In genomic region chr22:32579533-32580220, GRCh38 we compare ENCODE assay signal across 15 cellular contexts.
DNase-seq lines count a peak whose midpoint lies in the region; ATAC-seq, FAIRE-seq and TF ChIP-seq lines count a peak whose summit lies in the region.
"Had no signal": no experiment of that assay in that cellular context is flagged by ENCODE, and none has a peak within 500 bp of the region (broad histone marks: within the 10 kb centered on the region; RNA-seq: fewer than 3 reads in every experiment).

No MANE protein-coding gene starts in this region.

- no peak overlapping the region for H2BK20ac ChIP-seq in IMR-90 (ENCODE audit: low read depth, low read length)

- no peak for TF ChIP-seq POLR2A in IMR-90 (IDR thresholded peaks at IDR 0.05; ENCODE audit: low read depth, low read length)

- H3K9me3 ChIP-seq in IMR-90 (ENCODE audit: control insufficient read depth, insufficient read depth, low read length), result no peaks in the 10 kb centered on the region
- no peaks in the 10 kb centered on the region for H3K9me3 ChIP-seq in kidney (ENCODE audit: control insufficient read depth in 1 of 2, low read length in 2 of 2)
- no peaks in the 10 kb centered on the region for H3K9me3 ChIP-seq in smooth muscle cell (replicated peaks; ENCODE audit: low read depth)
- no peaks in the 10 kb centered on the region for H3K9me3 ChIP-seq in PC-3 (ENCODE audit: low read length)
- H3K9me3 ChIP-seq: suprapubic skin had no signal

- no peak overlapping the region for H2AK9ac ChIP-seq in IMR-90 (replicated peaks; ENCODE audit: low read depth, low read length, poor library complexity)

- H3K4ac ChIP-seq in IMR-90 (ENCODE audit: low read depth, low read length), result peak overlapping the region; percentile 33; the same call in 1 of the 2 replicates

- peak overlapping the region; percentile 47; the same call in 1 of the 2 replicates for H3K27ac ChIP-seq in IMR-90 (ENCODE audit: insufficient read depth, low read length)
- no peak overlapping the region for H3K27ac ChIP-seq in brain microvascular endothelial cell
- peak overlapping the region; percentile 45 to 81 for H3K27ac ChIP-seq in kidney (ENCODE audit: low read depth in 2 of 2, low read length in 2 of 2)
- H3K27ac ChIP-seq in smooth muscle cell (ENCODE audit: low read depth), result peak overlapping the region; percentile 72
- no peak overlapping the region for H3K27ac ChIP-seq in PC-3 (ENCODE audit: low read length)
- H3K27ac ChIP-seq: suprapubic skin had no signal

- CTCF ChIA-PET in IMR-90 (lab: Yijun Ruan, JAX), result interaction anchor here (0.6 kb wide), 1 partner anchor 19 kb away, joined by 4 read pairs; no protein-coding TSS in a partner anchor
- CTCF ChIA-PET in PC-3 (lab: Charles Lee), result no interaction called here

- H3K79me1 ChIP-seq in IMR-90 (ENCODE audit: low read depth in 1 of 2, low read length in 2 of 2), result no peaks in the 10 kb centered on the region

- H2BK120ac ChIP-seq in IMR-90 (ENCODE audit: low read depth, low read length), result peak overlapping the region; percentile 37; the same call in 1 of the 2 replicates

- H3F3A ChIP-seq in smooth muscle cell (ENCODE audit: low read depth) (peaks cover 11% of the 10 kb centered on the region), PC-3 (ENCODE audit: low read length, unreplicated experiment) (no peaks in the 10 kb centered on the region)

- H3K4me2 ChIP-seq in IMR-90 (ENCODE audit: low read depth, low read length) (peak overlapping the region; percentile 24; the same call in 1 of the 2 replicates), smooth muscle cell (peak overlapping the region; percentile 47), PC-3 (ENCODE audit: low read length) (no peak overlapping the region)

- H3K23ac ChIP-seq in IMR-90 (ENCODE audit: low read depth, low read length), result no peak overlapping the region

- peaks cover 16% of the 10 kb centered on the region for H3K4me1 ChIP-seq in IMR-90 (ENCODE audit: control insufficient read depth, insufficient read depth, low read length)
- H3K4me1 ChIP-seq in kidney (ENCODE audit: control insufficient read depth in 1 of 2, insufficient read depth in 1 of 2, low read depth in 1 of 2, low read length in 2 of 2), result peaks cover 6 to 9% of the 10 kb centered on the region in 2 donors
- peaks cover 27% of the 10 kb centered on the region for H3K4me1 ChIP-seq in smooth muscle cell (ENCODE audit: low read depth)
- no peaks in the 10 kb centered on the region for H3K4me1 ChIP-seq in PC-3 (ENCODE audit: insufficient read depth, low read length)

- no peaks in the 10 kb centered on the region for H3K36me3 ChIP-seq in IMR-90 (ENCODE audit: control insufficient read depth, insufficient read depth, low read length)
- no peaks in the 10 kb centered on the region for H3K36me3 ChIP-seq in brain microvascular endothelial cell (replicated peaks)
- no peaks in the 10 kb centered on the region for H3K36me3 ChIP-seq in kidney (ENCODE audit: control insufficient read depth in 1 of 2, insufficient read depth in 2 of 2, low read length in 2 of 2)
- no peaks in the 10 kb centered on the region for H3K36me3 ChIP-seq in smooth muscle cell (ENCODE audit: low read depth)
- no peaks in the 10 kb centered on the region for H3K36me3 ChIP-seq in PC-3 (ENCODE audit: low read depth, low read length)
- H3K36me3 ChIP-seq: suprapubic skin had no signal

- H2BK15ac ChIP-seq in IMR-90 (ENCODE audit: low read depth, low read length), result 0 out of 3 replicates have a peak overlapping the region, but pooled peaks have one; percentile 23

- peaks cover 31% of the 10 kb centered on the region for H3K27me3 ChIP-seq in IMR-90 (ENCODE audit: control insufficient read depth, insufficient read depth, low read length)
- H3K27me3 ChIP-seq in brain microvascular endothelial cell (replicated peaks), result no peaks in the 10 kb centered on the region
- H3K27me3 ChIP-seq in smooth muscle cell (ENCODE audit: low read depth), result no peaks in the 10 kb centered on the region
- H3K27me3 ChIP-seq in PC-3 (ENCODE audit: low read length), result peaks cover 3% of the 10 kb centered on the region; the same call in 1 of the 2 replicates
- H3K27me3 ChIP-seq: suprapubic skin had no signal

- H4K8ac ChIP-seq in IMR-90 (ENCODE audit: low read depth in 2 of 2, low read length in 2 of 2), result no peak overlapping the region

- POLR2A ChIA-PET in IMR-90 (lab: Charles Lee; ENCODE audit: unreplicated experiment) (no interaction called here), PC-3 (lab: Charles Lee; ENCODE audit: unreplicated experiment) (no interaction called here)

- peak overlapping the region; percentile 18; the same call in 1 of the 2 replicates for H3K14ac ChIP-seq in IMR-90 (replicated peaks; ENCODE audit: low read depth, low read length)

- 100% methylated on average over 1 of the region's 7 CpGs; no CpG with 5 or more reads in 1 of the 2 experiments for WGBS in IMR-90 (ENCODE audit: extremely low coverage in 2 of 2, insufficient read length in 1 of 2), 2 experiments
- WGBS in smooth muscle cell (ENCODE audit: low lambda C conversion rate), result 57% methylated on average over 7 of the region's 7 CpGs

- DNase-seq in IMR-90, result peak; percentile 69
- peak; percentile 31 for DNase-seq in brain microvascular endothelial cell
- peak; percentile 87 for DNase-seq in kidney
- no peak for DNase-seq in smooth muscle cell (lab: John Stamatoyannopoulos, UW; ENCODE audit: unreplicated experiment)
- DNase-seq in HK-2 (ENCODE audit: unreplicated experiment), result no peak
- no peak for DNase-seq in GDM1 (lab: John Stamatoyannopoulos, UW)
- DNase-seq in PC-3, result no peak
- DNase-seq: activated CD8-positive, alpha-beta memory T cell treated with anti-CD3 and anti-CD28 coated beads for 24 hours; activated naive CD4-positive, alpha-beta T cell treated with anti-CD3 and anti-CD28 coated beads for 36 hours; CD8-positive, alpha-beta memory T cell; erythroblast; NCI-H1105 had no signal

- TF ChIP-seq CTCF in IMR-90 (conservative IDR thresholded peaks at IDR 0.05; ENCODE audit: low read depth, low read length), result no peak
- no peak for TF ChIP-seq CTCF in brain microvascular endothelial cell (IDR thresholded peaks at IDR 0.05; ENCODE audit: low read depth, low read length, missing control alignments)
- no peak for TF ChIP-seq CTCF in kidney (IDR thresholded peaks at IDR 0.05; ENCODE audit: borderline replicate concordance, extremely low read depth, insufficient read depth)
- no peak for TF ChIP-seq CTCF in smooth muscle cell (IDR thresholded peaks at IDR 0.05; ENCODE audit: borderline replicate concordance, insufficient read depth, poor library complexity, severe bottlenecking)
- no peak for TF ChIP-seq CTCF in PC-3 (conservative IDR thresholded peaks at IDR 0.05; ENCODE audit: low read depth, low read length)

- H3K9me2 ChIP-seq in PC-3 (replicated peaks; ENCODE audit: low read length), result no peaks in the 10 kb centered on the region

- dilution Hi-C loops in IMR-90 (cut with HindIII; ENCODE audit: low sequenced_read_pairs, unreplicated experiment), result no loop called here

- intact Hi-C loops in IMR-90 (cut with micrococcal nuclease) (no loop called here), kidney (cut with DNase I) (no loop called here), PC-3 (cut with micrococcal nuclease) (no loop called here)

- TF ChIP-seq RAD21 in IMR-90 (IDR thresholded peaks at IDR 0.05; ENCODE audit: low read length), result no peak

- H4K91ac ChIP-seq in IMR-90 (ENCODE audit: insufficient read depth, low read depth, low read length), result peak overlapping the region; percentile 26; the same call in 1 of the 2 replicates

- BruUV-seq in IMR-90 (replicated peaks; lab: Mats Ljungman, UMichigan) (no TSS peak), PC-3 (replicated peaks; lab: Mats Ljungman, UMichigan) (no TSS peak)

- FAIRE-seq in kidney (lab: Jason Lieb, UNC), result no peak

- H3K9ac ChIP-seq in IMR-90 (ENCODE audit: low read depth, low read length), result no peak overlapping the region
- H3K9ac ChIP-seq in kidney (ENCODE audit: low read length in 2 of 2), result no peak overlapping the region
- H3K9ac ChIP-seq in smooth muscle cell (ENCODE audit: low read depth), result peak overlapping the region; percentile 19
- no peak overlapping the region for H3K9ac ChIP-seq in PC-3 (ENCODE audit: low read length)

- H3K79me2 ChIP-seq in smooth muscle cell (ENCODE audit: low read depth) (no peaks in the 10 kb centered on the region), PC-3 (ENCODE audit: low read length) (no peaks in the 10 kb centered on the region)

- peak overlapping the region; percentile 83 for H2AK5ac ChIP-seq in IMR-90 (ENCODE audit: low read depth, low read length)

- H3K4me3 ChIP-seq in IMR-90 (ENCODE audit: insufficient read depth, low read depth, low read length) (no peak overlapping the region), brain microvascular endothelial cell (ENCODE audit: low read depth, low read length) (no peak overlapping the region), kidney (ENCODE audit: low read length in 2 of 2) (no peak overlapping the region), smooth muscle cell (no peak overlapping the region), PC-3 (ENCODE audit: low read length) (no peak overlapping the region)
- H3K4me3 ChIP-seq: suprapubic skin had no signal

- H3K18ac ChIP-seq in IMR-90 (ENCODE audit: low read depth, low read length), result peak overlapping the region; percentile 38

- H4K20me1 ChIP-seq in IMR-90 (ENCODE audit: insufficient read depth, low read length) (no peaks in the 10 kb centered on the region), smooth muscle cell (ENCODE audit: low read depth) (no peaks in the 10 kb centered on the region), PC-3 (ENCODE audit: low read length) (no peaks in the 10 kb centered on the region)

- no peak overlapping the region for H2BK5ac ChIP-seq in IMR-90 (ENCODE audit: low read depth, low read length, poor library complexity, severe bottlenecking)

- ATAC-seq in IMR-90 (ENCODE audit: low read depth), result peak; percentile 82
- ATAC-seq in PC-3, result no peak
- no peak for ATAC-seq in GM21717 (IDR thresholded peaks at IDR 0.05; ENCODE audit: unreplicated experiment)
- ATAC-seq: natural killer cell treated with Interleukin-12 subunit alpha and Interleukin-12 subunit beta and Interleukin-15 and Interleukin-18, amount 100 ng/mL, for 72 hours had no signal

- peak overlapping the region; percentile 8; the same call in 1 of the 2 replicates for H4K5ac ChIP-seq in IMR-90 (ENCODE audit: low read depth, low read length)

- H3K9me1 ChIP-seq in IMR-90 (ENCODE audit: insufficient read depth, low read length), result peaks cover 3% of the 10 kb centered on the region; the same call in 1 of the 2 replicates

- in situ Hi-C loops in IMR-90 (cut with MboI; ENCODE audit: low sequenced_read_pairs), result no loop called here
- in situ Hi-C loops in brain microvascular endothelial cell (cut with HindIII; ENCODE audit: low pct_ligation_motif_present, low sequenced_read_pairs), result no loop called here

- H3K56ac ChIP-seq in IMR-90 (ENCODE audit: extremely low read depth, insufficient read depth, low read length), result no peak overlapping the region

- no peak overlapping the region for H2AFZ ChIP-seq in IMR-90 (replicated peaks; ENCODE audit: low read length, poor library complexity)
- no peak overlapping the region for H2AFZ ChIP-seq in smooth muscle cell (ENCODE audit: low read depth)
- no peak overlapping the region for H2AFZ ChIP-seq in PC-3 (ENCODE audit: low read length)

TF ChIP-seq in IMR-90, 13 proteins besides CTCF, POLR2A, EP300 and RAD21 (continues in another document):
- no peak for TF ChIP-seq RCOR1 (IDR thresholded peaks at IDR 0.05; ENCODE audit: insufficient replicate concordance, low read length)
- no peak for TF ChIP-seq RFX5 (IDR thresholded peaks at IDR 0.05; ENCODE audit: low read depth, low read length)
- no peak for TF ChIP-seq NFE2L2 (IDR thresholded peaks at IDR 0.05; ENCODE audit: low read depth, low read length)

Comparison
In these comparisons a context has a peak if more than half of its experiments do, and no peak if none do; other contexts are left out.
1. DNase-seq: peak in IMR-90 (single experiment), brain microvascular endothelial cell (single experiment) and kidney (single experiment); none in smooth muscle cell (single experiment), HK-2 (single experiment), GDM1 (single experiment) and PC-3 (single experiment).
2. H3K27ac ChIP-seq: peak in IMR-90 (single experiment), kidney (2 of 2) and smooth muscle cell (single experiment); none in brain microvascular endothelial cell (single experiment) and PC-3 (single experiment).